Comparison of ENCODE assay signal across 13 cellular contexts in genomic region chr5:95883185-95884020, GRCh38.
DNase-seq lines count a peak whose midpoint lies in the region; ATAC-seq and TF ChIP-seq lines count a peak whose summit lies in the region.
"Had no signal": no experiment of that assay in that cellular context is flagged by ENCODE, and none has a peak within 500 bp of the region (broad histone marks: within the 10 kb centered on the region; RNA-seq: fewer than 3 reads in every experiment).

No MANE protein-coding gene starts in this region.

- intact Hi-C loops in PC-9 (cut with micrococcal nuclease; ENCODE audit: unreplicated experiment), result loop anchor here (2.0 to 10.0 kb wide), 3 partner anchors 23 to 271 kb away; partner anchors contain the start of gene ELL2

- H3K9me2 ChIP-seq in PC-9 (ENCODE audit: insufficient read depth), result no peaks in the 10 kb centered on the region

- H3K4me2 ChIP-seq in PC-9 (peak overlapping the region; percentile 55), smooth muscle cell (peak overlapping the region; percentile 70)

- CTCF ChIA-PET in PC-9 (lab: Charles Lee), result interaction anchor here (0.6 kb wide), 1 partner anchor 461 kb away, joined by 4 read pairs; no protein-coding TSS in a partner anchor

- ATAC-seq in GM19043 (IDR thresholded peaks at IDR 0.05; ENCODE audit: low read depth, unreplicated experiment), result peak; percentile 44
- ATAC-seq in HG02678 (IDR thresholded peaks at IDR 0.05; ENCODE audit: unreplicated experiment), result peak; percentile 41

- H3K4me1 ChIP-seq in PC-9 (replicated peaks; ENCODE audit: insufficient read depth) (peaks cover 26% of the 10 kb centered on the region), smooth muscle cell (ENCODE audit: low read depth) (peaks cover 2% of the 10 kb centered on the region)

- 94% methylated on average over 4 of the region's 4 CpGs for WGBS in smooth muscle cell (ENCODE audit: low lambda C conversion rate)

- H3K36me3 ChIP-seq in PC-9 (ENCODE audit: low read depth) (peaks cover 9% of the 10 kb centered on the region; the same call in 1 of the 2 replicates), smooth muscle cell (ENCODE audit: low read depth) (peaks cover 5% of the 10 kb centered on the region)

- H3K9me3 ChIP-seq in PC-9 (ENCODE audit: insufficient read depth, low read depth) (0 out of 2 replicates have a peak, but pooled peaks cover 4% of the 10 kb centered on the region), smooth muscle cell (replicated peaks; ENCODE audit: low read depth) (no peaks in the 10 kb centered on the region)

- H3F3A ChIP-seq in PC-9 (ENCODE audit: insufficient read depth, low read depth) (peaks cover 28% of the 10 kb centered on the region), smooth muscle cell (ENCODE audit: low read depth) (no peaks in the 10 kb centered on the region)

- H3K27ac ChIP-seq in PC-9 (peak overlapping the region; percentile 75), smooth muscle cell (ENCODE audit: low read depth) (peak overlapping the region; percentile 66)

- peak overlapping the region; percentile 20 for H3K9ac ChIP-seq in smooth muscle cell (ENCODE audit: low read depth)

- H2AFZ ChIP-seq in PC-9 (no peak overlapping the region; the same call in 1 of the 2 replicates), smooth muscle cell (ENCODE audit: low read depth) (no peak overlapping the region)

- H3K27me3 ChIP-seq in PC-9 (ENCODE audit: insufficient read depth, low read depth) (no peaks in the 10 kb centered on the region), smooth muscle cell (ENCODE audit: low read depth) (no peaks in the 10 kb centered on the region)

- H3K4me3 ChIP-seq in PC-9 (peak overlapping the region; percentile 22; the same call in 1 of the 2 replicates), smooth muscle cell (no peak overlapping the region)

- H4K20me1 ChIP-seq in PC-9 (ENCODE audit: insufficient read depth) (no peaks in the 10 kb centered on the region), smooth muscle cell (ENCODE audit: low read depth) (no peaks in the 10 kb centered on the region)

- DNase-seq in PC-9, result peak; percentile 27 to 89
- no peak for DNase-seq in smooth muscle cell (lab: John Stamatoyannopoulos, UW; ENCODE audit: unreplicated experiment)
- no peak for DNase-seq in D341Med (ENCODE audit: low spot score)
- no peak for DNase-seq in NCI-H2196 treated with DMSO at 0.1 percent for 48 hours (lab: John Stamatoyannopoulos, UW; ENCODE audit: unreplicated experiment)
- DNase-seq in COLO668 (lab: John Stamatoyannopoulos, UW; ENCODE audit: unreplicated experiment), result no peak
- no peak for DNase-seq in islet precursor cell
- DNase-seq: activated T-cell treated with anti-CD3 and anti-CD28 coated beads for 4 hours, cortex of kidney, GF-D8, NCI-H2081, SW 1271 had no signal

- TF ChIP-seq CTCF in PC-9 (conservative IDR thresholded peaks at IDR 0.05) (no peak), smooth muscle cell (IDR thresholded peaks at IDR 0.05; ENCODE audit: borderline replicate concordance, insufficient read depth, poor library complexity, severe bottlenecking) (no peak)

- POLR2A ChIA-PET in PC-9 (lab: Charles Lee; ENCODE audit: unreplicated experiment), result interaction anchor here (0.5 to 0.7 kb wide), 2 partner anchors 210 to 889 kb away, joined by 7 to 11 read pairs; no protein-coding TSS in a partner anchor

- no TSS peak for BruUV-seq in PC-9 (replicated peaks; lab: Mats Ljungman, UMichigan)

- H3K79me2 ChIP-seq in PC-9 (ENCODE audit: low read depth) (no peaks in the 10 kb centered on the region), smooth muscle cell (ENCODE audit: low read depth) (no peaks in the 10 kb centered on the region)

Comparison
In these comparisons a context has a peak if more than half of its experiments do, and no peak if none do; other contexts are left out.
1. DNase-seq: peak in PC-9 (2 of 2); none in smooth muscle cell (single experiment), D341Med (single experiment), NCI-H2196 treated with DMSO at 0.1 percent for 48 hours (single experiment), COLO668 (single experiment) and islet precursor cell (single experiment).